In the genomic region with DNA sequence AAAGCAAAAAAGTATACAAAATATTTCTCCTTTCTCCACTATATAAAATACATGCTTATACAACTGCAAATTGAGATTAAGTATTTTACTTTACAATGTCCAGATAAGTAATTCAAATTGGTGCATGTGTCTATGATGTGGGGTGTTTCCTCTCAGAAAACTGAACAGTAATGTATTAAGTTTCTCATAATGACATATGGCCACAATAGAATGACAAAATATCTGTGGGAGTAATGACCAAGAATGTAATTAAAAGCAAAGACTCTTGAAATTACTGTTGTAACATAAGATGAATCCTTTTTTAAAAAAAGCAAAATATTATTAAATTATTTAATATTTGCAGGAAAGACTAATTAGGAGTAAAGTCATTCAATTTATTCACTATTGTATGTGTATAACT, we compare ENCODE assay signal across 11 cellular contexts.
"Had no signal": no experiment of that assay in that cellular context is flagged by ENCODE, and none has a peak within 500 bp of the region (broad histone marks: within the 10 kb centered on the region; RNA-seq: fewer than 3 reads in every experiment).

No MANE protein-coding gene starts in this region.

- H3K36me3 ChIP-seq: HAP-1 had no signal

- H3K9ac ChIP-seq: GM23248 had no signal

- DNase-seq: GM23248, GOT3, H7, HFFc6, IMR-90, Kasumi-1, KG1 had no signal

- ATAC-seq: HCT116, K562 had no signal

- H3K4me3 ChIP-seq: GM23248, HAP-1, K562 had no signal

- H3K27ac ChIP-seq: GM23248 had no signal

- H3K9me3 ChIP-seq: HAP-1 had no signal

- FAIRE-seq: HTR-8/SVneo, K562 had no signal
